2 cellular contexts compared by ENCODE assay signal in genomic region chr19:11639602-11640471, GRCh38.
TF ChIP-seq lines count a peak whose summit lies in the region.

No MANE protein-coding gene starts in this region.

TF ChIP-seq in HCT116, 20 proteins besides CTCF, POLR2A, EP300 and RAD21 (continued from another document):
- TF ChIP-seq, protein P1, sequence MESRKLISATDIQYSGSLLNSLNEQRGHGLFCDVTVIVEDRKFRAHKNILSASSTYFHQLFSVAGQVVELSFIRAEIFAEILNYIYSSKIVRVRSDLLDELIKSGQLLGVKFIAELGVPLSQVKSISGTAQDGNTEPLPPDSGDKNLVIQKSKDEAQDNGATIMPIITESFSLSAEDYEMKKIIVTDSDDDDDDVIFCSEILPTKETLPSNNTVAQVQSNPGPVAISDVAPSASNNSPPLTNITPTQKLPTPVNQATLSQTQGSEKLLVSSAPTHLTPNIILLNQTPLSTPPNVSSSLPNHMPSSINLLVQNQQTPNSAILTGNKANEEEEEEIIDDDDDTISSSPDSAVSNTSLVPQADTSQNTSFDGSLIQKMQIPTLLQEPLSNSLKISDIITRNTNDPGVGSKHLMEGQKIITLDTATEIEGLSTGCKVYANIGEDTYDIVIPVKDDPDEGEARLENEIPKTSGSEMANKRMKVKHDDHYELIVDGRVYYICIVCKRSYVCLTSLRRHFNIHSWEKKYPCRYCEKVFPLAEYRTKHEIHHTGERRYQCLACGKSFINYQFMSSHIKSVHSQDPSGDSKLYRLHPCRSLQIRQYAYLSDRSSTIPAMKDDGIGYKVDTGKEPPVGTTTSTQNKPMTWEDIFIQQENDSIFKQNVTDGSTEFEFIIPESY (IDR thresholded peaks at IDR 0.05; ENCODE audit: extremely low read depth, insufficient replicate concordance, low read length) = no peak
- TF ChIP-seq MAX (IDR thresholded peaks at IDR 0.05) (peak; percentile 58; the same call in 1 of the 2 replicates), EGR1 (IDR thresholded peaks at IDR 0.05; ENCODE audit: low read depth) (no peak), TCF7L2 (IDR thresholded peaks at IDR 0.05; ENCODE audit: borderline replicate concordance, extremely low read depth, insufficient read depth, insufficient read length) (peak; percentile 86), SRF (IDR thresholded peaks at IDR 0.05; ENCODE audit: low read depth) (no peak), FOSL1 (IDR thresholded peaks at IDR 0.05; ENCODE audit: low read depth) (no peak), SP1 (IDR thresholded peaks at IDR 0.05; ENCODE audit: low read depth) (peak; percentile 77), ELF1 (IDR thresholded peaks at IDR 0.05; ENCODE audit: borderline replicate concordance, low read depth) (no peak), ZFX (IDR thresholded peaks at IDR 0.05) (peak; percentile 83), POLR2AphosphoS5 (IDR thresholded peaks at IDR 0.05; ENCODE audit: low read depth, low read length) (peak; percentile 54), SIN3A (IDR thresholded peaks at IDR 0.05; ENCODE audit: low read depth) (0 out of 2 replicates have a peak, but pooled peaks have one; percentile 29), CBX3 (IDR thresholded peaks at IDR 0.05; ENCODE audit: low read depth) (no peak), EZH2phosphoT487 (IDR thresholded peaks at IDR 0.05; ENCODE audit: borderline replicate concordance) (no peak), REST (IDR thresholded peaks at IDR 0.05; ENCODE audit: low read depth) (no peak)

TF ChIP-seq in SK-N-SH, 30 proteins besides CTCF, POLR2A, EP300 and RAD21 (continued from another document):
- TF ChIP-seq PBX3 (IDR thresholded peaks at IDR 0.05) = peak; percentile 98
- TF ChIP-seq SIN3A (IDR thresholded peaks at IDR 0.05; ENCODE audit: borderline replicate concordance, low read depth, low read length) = peak; percentile 95
- 0 out of 2 replicates have a peak, but pooled peaks have one; percentile 4 for TF ChIP-seq NFIC (IDR thresholded peaks at IDR 0.05; ENCODE audit: borderline replicate concordance)
- TF ChIP-seq, protein P2, sequence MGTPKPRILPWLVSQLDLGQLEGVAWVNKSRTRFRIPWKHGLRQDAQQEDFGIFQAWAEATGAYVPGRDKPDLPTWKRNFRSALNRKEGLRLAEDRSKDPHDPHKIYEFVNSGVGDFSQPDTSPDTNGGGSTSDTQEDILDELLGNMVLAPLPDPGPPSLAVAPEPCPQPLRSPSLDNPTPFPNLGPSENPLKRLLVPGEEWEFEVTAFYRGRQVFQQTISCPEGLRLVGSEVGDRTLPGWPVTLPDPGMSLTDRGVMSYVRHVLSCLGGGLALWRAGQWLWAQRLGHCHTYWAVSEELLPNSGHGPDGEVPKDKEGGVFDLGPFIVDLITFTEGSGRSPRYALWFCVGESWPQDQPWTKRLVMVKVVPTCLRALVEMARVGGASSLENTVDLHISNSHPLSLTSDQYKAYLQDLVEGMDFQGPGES (IDR thresholded peaks at IDR 0.05; ENCODE audit: low read depth, low read length) = peak; percentile 46; the same call in 1 of the 2 replicates
- TF ChIP-seq MAX (IDR thresholded peaks at IDR 0.05; ENCODE audit: low read depth) = peak; percentile 77
- 0 out of 2 replicates have a peak, but pooled peaks have one; percentile 48 for TF ChIP-seq RFX5 (IDR thresholded peaks at IDR 0.05; ENCODE audit: low read length)
- TF ChIP-seq TAF1 (IDR thresholded peaks at IDR 0.05; ENCODE audit: borderline replicate concordance, low read depth, low read length) = peak; percentile 45; the same call in 1 of the 2 replicates
- no peak for TF ChIP-seq GABPA (IDR thresholded peaks at IDR 0.05; ENCODE audit: low read depth)
- no peak for TF ChIP-seq RCOR1 (IDR thresholded peaks at IDR 0.05; ENCODE audit: low read length)
- 0 out of 2 replicates have a peak, but pooled peaks have one; percentile 36 for TF ChIP-seq POLR2AphosphoS5 (IDR thresholded peaks at IDR 0.05; ENCODE audit: low read depth, low read length)
- TF ChIP-seq FOXM1 (IDR thresholded peaks at IDR 0.05; ENCODE audit: low read depth) = no peak
TF ChIP-seq in SK-N-SH: peak in this region for 10.
